Comparison of ENCODE assay signal across 8 cellular contexts in genomic region chr13:40920826-40921225, GRCh38.
DNase-seq lines count a peak whose midpoint lies in the region; ATAC-seq and TF ChIP-seq lines count a peak whose summit lies in the region.

No MANE protein-coding gene starts in this region.

- in situ Hi-C loops in brain microvascular endothelial cell (cut with HindIII; ENCODE audit: low pct_ligation_motif_present, low sequenced_read_pairs): no loop called here

- H3K27ac ChIP-seq in heart left ventricle (peak overlapping the region in 11 of 12 donors; percentile 63 to 91 (median 84)), brain microvascular endothelial cell (peak overlapping the region; percentile 58), lung (ENCODE audit: low read depth in 1 of 2, low read length in 1 of 2) (peak overlapping the region; percentile 61 to 70), uterus (peak overlapping the region; percentile 83 to 86)

- H3K9me3 ChIP-seq in heart left ventricle: no peaks in the 10 kb centered on the region
- H3K9me3 ChIP-seq in lung (ENCODE audit: control insufficient read depth in 2 of 2, insufficient read depth in 1 of 2, low read length in 1 of 2): no peaks in the 10 kb centered on the region
- no peaks in the 10 kb centered on the region for H3K9me3 ChIP-seq in uterus

- H3K36me3 ChIP-seq in heart left ventricle (no peaks in the 10 kb centered on the region), brain microvascular endothelial cell (replicated peaks) (no peaks in the 10 kb centered on the region), lung (ENCODE audit: control insufficient read depth in 2 of 2, insufficient read depth in 2 of 2, low read length in 2 of 2) (no peaks in the 10 kb centered on the region), uterus (no peaks in the 10 kb centered on the region)

- H3K27me3 ChIP-seq in heart left ventricle (no peaks in the 10 kb centered on the region), brain microvascular endothelial cell (replicated peaks) (no peaks in the 10 kb centered on the region), lung (ENCODE audit: control insufficient read depth, insufficient read depth) (no peaks in the 10 kb centered on the region), uterus (no peaks in the 10 kb centered on the region)

- DNase-seq in heart left ventricle: no peak
- no peak for DNase-seq in cardiac septum (ENCODE audit: low spot score)
- DNase-seq in brain microvascular endothelial cell: no peak
- DNase-seq in lung (ENCODE audit: low spot score): no peak
- no peak for DNase-seq in uterus
- DNase-seq in ureter (ENCODE audit: low spot score): no peak
- DNase-seq in NCI-H748 treated with DMSO at 0.1 percent for 48 hours (lab: John Stamatoyannopoulos, UW): no peak

- ATAC-seq in heart left ventricle: no peak
- ATAC-seq in lung (ENCODE audit: insufficient read depth, low FRiP score): no peak
- no peak for ATAC-seq in GM18502 (IDR thresholded peaks at IDR 0.05; ENCODE audit: poor library complexity, unreplicated experiment)

- 21 to 30% (median 23%) methylated on average over 5 of the region's 5 CpGs for WGBS in heart left ventricle, 4 donors
- WGBS in lung, 2 donors: 11 to 20% methylated on average over 5 of the region's 5 CpGs

- no peak for TF ChIP-seq POLR2A in heart left ventricle (IDR thresholded peaks at IDR 0.05)
- TF ChIP-seq POLR2A in uterus (IDR thresholded peaks at IDR 0.05): no peak

- H3K4me1 ChIP-seq in heart left ventricle (peaks cover 0 to 16% (median 7%) of the 10 kb centered on the region in 12 donors), lung (ENCODE audit: control insufficient read depth in 2 of 2, insufficient read depth in 2 of 2, low read length in 2 of 2) (peaks cover 0 to 2% of the 10 kb centered on the region in 2 donors), uterus (peaks cover 0 to 4% of the 10 kb centered on the region in 2 donors)

- TF ChIP-seq CTCF in heart left ventricle (IDR thresholded peaks at IDR 0.05): no peak
- TF ChIP-seq CTCF in brain microvascular endothelial cell (IDR thresholded peaks at IDR 0.05; ENCODE audit: low read depth, low read length, missing control alignments): no peak
- no peak for TF ChIP-seq CTCF in lung (IDR thresholded peaks at IDR 0.05; ENCODE audit: control extremely low read depth, extremely low read depth)
- no peak for TF ChIP-seq CTCF in uterus (IDR thresholded peaks at IDR 0.05)

- intact Hi-C loops in heart left ventricle (cut with DNase I) (loop anchor here in 8 of 10 donors (1.0 to 10.0 kb wide), 6 partner anchors 64 to 149 kb away; partner anchors contain the start of genes WBP4 (in 4 of the 8) and MRPS31 (in 1 of the 8)), cardiac septum (cut with DNase I) (loop anchor here (5.0 to 10.0 kb wide), 3 partner anchors 54 to 136 kb away; partner anchors contain the start of gene SLC25A15), uterus (cut with DNase I; ENCODE audit: low total_unique reads) (loop anchor here (10.0 kb wide), 1 partner anchor 144 kb away; the partner anchor contains the start of gene WBP4)

- H3K4me3 ChIP-seq in heart left ventricle: peak overlapping the region; percentile 52 to 81 (median 70)
- peak overlapping the region; percentile 59 for H3K4me3 ChIP-seq in brain microvascular endothelial cell (ENCODE audit: low read depth, low read length)
- peak overlapping the region; percentile 22 for H3K4me3 ChIP-seq in lung
- peak overlapping the region; percentile 46 to 47 for H3K4me3 ChIP-seq in uterus
